22 cellular contexts compared by ENCODE assay signal in genomic region chr1:18549131-18549530, GRCh38.
DNase-seq lines count a peak whose midpoint lies in the region; FAIRE-seq and TF ChIP-seq lines count a peak whose summit lies in the region.
"Had no signal": no experiment of that assay in that cellular context is flagged by ENCODE, and none has a peak within 500 bp of the region (broad histone marks: within the 10 kb centered on the region; RNA-seq: fewer than 3 reads in every experiment).

No MANE protein-coding gene starts in this region.

- H3K4me2 ChIP-seq in H1 (ENCODE audit: insufficient read depth in 1 of 2, low read depth in 2 of 2, low read length in 2 of 2), result no peak overlapping the region
- no peak overlapping the region for H3K4me2 ChIP-seq in neuronal stem cell (ENCODE audit: insufficient read depth, low read length, poor library complexity, severe bottlenecking)

- TF ChIP-seq EP300 in H1 (IDR thresholded peaks at IDR 0.05; ENCODE audit: borderline replicate concordance in 1 of 2, low read depth in 2 of 2, low read length in 2 of 2), result no peak

- H3K4me1 ChIP-seq in H1 (replicated peaks in 1 of 4; ENCODE audit: control insufficient read depth in 3 of 4, insufficient read depth in 4 of 4, low read length in 3 of 4), result peaks cover 0 to 7% (median 3%) of the 10 kb centered on the region in 4 experiments; a peak in 4 of 7 replicates
- H3K4me1 ChIP-seq in neuronal stem cell (ENCODE audit: control insufficient read depth in 2 of 2, insufficient read depth in 1 of 2, low read depth in 1 of 2, low read length in 2 of 2), result peaks cover 0 to 25% of the 10 kb centered on the region in 2 donors

- H3K36me3 ChIP-seq in H1 (ENCODE audit: control insufficient read depth in 2 of 4, insufficient read depth in 4 of 4, low read length in 3 of 4) (no peaks in the 10 kb centered on the region), neuronal stem cell (replicated peaks in 1 of 2; ENCODE audit: control insufficient read depth in 2 of 2, insufficient read depth in 2 of 2, low read length in 2 of 2) (no peaks in the 10 kb centered on the region)

- H2BK20ac ChIP-seq in H1 (ENCODE audit: low read length), result no peak overlapping the region

- H4K8ac ChIP-seq in H1 (ENCODE audit: extremely low read depth, insufficient read depth, low read length) (0 out of 2 replicates have a peak overlapping the region, but pooled peaks have one; percentile 12), neuronal stem cell (ENCODE audit: low read depth, low read length) (no peak overlapping the region)

- no peak for TF ChIP-seq POLR2A in H1 (IDR thresholded peaks at IDR 0.05; ENCODE audit: control extremely low read depth in 1 of 2, low read depth in 2 of 2, low read length in 2 of 2)

- H3K79me2 ChIP-seq in H1 (ENCODE audit: control insufficient read depth in 1 of 2, insufficient read depth in 2 of 2, low read length in 2 of 2), result no peaks in the 10 kb centered on the region

- H2AFZ ChIP-seq in H1 (ENCODE audit: low read length), result no peak overlapping the region
- no peak overlapping the region for H2AFZ ChIP-seq in neuronal stem cell (ENCODE audit: low read length)
- H2AFZ ChIP-seq: GM23248 had no signal

- H3K18ac ChIP-seq in H1 (ENCODE audit: extremely low read depth, low read length), result no peak overlapping the region
- peak overlapping the region; percentile 15 for H3K18ac ChIP-seq in neuronal stem cell (ENCODE audit: low read length)

- H3K27ac ChIP-seq in H1 (ENCODE audit: low read depth, low read length), result no peak overlapping the region
- no peak overlapping the region for H3K27ac ChIP-seq in neuronal stem cell (replicated peaks; ENCODE audit: low read length)
- H3K27ac ChIP-seq: GM23248 had no signal

- no peak overlapping the region for H3K14ac ChIP-seq in H1 (ENCODE audit: insufficient read length)
- no peak overlapping the region for H3K14ac ChIP-seq in neuronal stem cell (ENCODE audit: low read length)

- H3K23ac ChIP-seq in H1 (ENCODE audit: insufficient read length) (no peak overlapping the region), neuronal stem cell (ENCODE audit: low read depth, low read length, poor library complexity) (no peak overlapping the region)

- H3K4ac ChIP-seq in H1 (replicated peaks; ENCODE audit: insufficient read length, low read depth, low read length), result no peak overlapping the region
- H3K4ac ChIP-seq in neuronal stem cell (ENCODE audit: low read length), result no peak overlapping the region

- H3K27me3 ChIP-seq in H1 (replicated peaks in 1 of 4; ENCODE audit: control insufficient read depth in 3 of 4, extremely low read depth in 1 of 4, insufficient read depth in 3 of 4, low read length in 3 of 4), result peaks cover 0 to 2% (median 0%) of the 10 kb centered on the region in 4 experiments; a peak in 1 of 7 replicates
- H3K27me3 ChIP-seq in neuronal stem cell (ENCODE audit: control insufficient read depth in 3 of 3, insufficient read depth in 3 of 3, low read depth in 1 of 3, low read length in 3 of 3), result no peaks in the 10 kb centered on the region

- CTCF ChIA-PET in H1 (lab: Charles Lee; ENCODE audit: partially characterized antibody), result interaction anchor here (0.7 to 50.4 kb wide), 4 partner anchors 8 to 303 kb away, joined by 3 to 984 read pairs (median 3); no protein-coding TSS in a partner anchor

- POLR2A ChIA-PET in H1 (lab: Charles Lee; ENCODE audit: partially characterized antibody), result interaction anchor here (2.8 kb wide), 1 partner anchor 11 kb away, joined by 6 read pairs; no protein-coding TSS in a partner anchor

- no peak overlapping the region for H3K56ac ChIP-seq in H1 (replicated peaks; ENCODE audit: insufficient read length, low read depth, low read length)

- H2BK120ac ChIP-seq in H1 (replicated peaks; ENCODE audit: low read depth, low read length), result no peak overlapping the region
- H2BK120ac ChIP-seq in neuronal stem cell (ENCODE audit: low read depth, low read length), result no peak overlapping the region

- no peaks in the 10 kb centered on the region for H4K20me1 ChIP-seq in H1 (replicated peaks in 1 of 2; ENCODE audit: control insufficient read depth in 1 of 2, insufficient read depth in 2 of 2, low read length in 2 of 2)

- H4K91ac ChIP-seq in H1 (replicated peaks; ENCODE audit: insufficient read length, low read length) (no peak overlapping the region), neuronal stem cell (ENCODE audit: low read depth, low read length, poor library complexity) (no peak overlapping the region)

- H2BK15ac ChIP-seq in H1 (ENCODE audit: low read length) (no peak overlapping the region), neuronal stem cell (ENCODE audit: low read length) (no peak overlapping the region)

- no peak for TF ChIP-seq RAD21 in H1 (IDR thresholded peaks at IDR 0.05 in 1 of 2, conservative IDR thresholded peaks at IDR 0.05 in 1 of 2; ENCODE audit: low read depth in 2 of 2, low read length in 2 of 2)

- no peak for TF ChIP-seq CTCF in H1 (IDR thresholded peaks at IDR 0.05; ENCODE audit: control extremely low read depth in 1 of 3, insufficient read depth in 1 of 3, low read depth in 1 of 3, low read length in 3 of 3)

- H3K9me3 ChIP-seq in H1 (ENCODE audit: insufficient read depth in 2 of 2, low read depth in 1 of 2, low read length in 1 of 2) (no peaks in the 10 kb centered on the region), neuronal stem cell (replicated peaks in 1 of 2; ENCODE audit: control insufficient read depth in 2 of 2, insufficient read depth in 1 of 2, low read depth in 1 of 2, low read length in 2 of 2) (peaks cover 0 to 2% of the 10 kb centered on the region in 2 donors)

- H2AK5ac ChIP-seq in H1 (ENCODE audit: low read depth, low read length) (no peak overlapping the region), neuronal stem cell (ENCODE audit: low read depth, low read length) (no peak overlapping the region)

- no peak overlapping the region for H4K5ac ChIP-seq in H1 (ENCODE audit: insufficient read length, low read depth, low read length)

- H2BK12ac ChIP-seq in H1 (ENCODE audit: low read depth, low read length) (no peak overlapping the region), neuronal stem cell (ENCODE audit: low read length) (no peak overlapping the region)

- no peak overlapping the region for H3K4me3 ChIP-seq in H1 (ENCODE audit: extremely low read depth in 1 of 4, insufficient read depth in 2 of 4, low read depth in 3 of 4, low read length in 4 of 4)
- H3K4me3 ChIP-seq in neuronal stem cell (ENCODE audit: low read length in 2 of 2), result no peak overlapping the region
- H3K4me3 ChIP-seq: GM23248, K562 had no signal

- H2BK5ac ChIP-seq in H1 (ENCODE audit: low read depth, low read length) (no peak overlapping the region), neuronal stem cell (ENCODE audit: low read length) (no peak overlapping the region)

- no peaks in the 10 kb centered on the region for H3K23me2 ChIP-seq in H1 (ENCODE audit: low read depth, low read length)

- H3K9ac ChIP-seq in H1 (replicated peaks in 1 of 4; ENCODE audit: extremely low read depth in 1 of 4, low read depth in 3 of 4, low read length in 3 of 4) (no peak overlapping the region), neuronal stem cell (ENCODE audit: low read depth, low read length, poor library complexity) (no peak overlapping the region)
- H3K9ac ChIP-seq: GM23248 had no signal

- 90% methylated on average over 10 of the region's 10 CpGs; no CpG with 5 or more reads in 1 of the 2 experiments for WGBS in H1 (ENCODE audit: extremely low coverage in 1 of 2, insufficient coverage in 1 of 2, insufficient read length in 1 of 2, insufficient replicate concordance in 2 of 2, low coverage in 1 of 2, low lambda C conversion rate in 2 of 2, missing lambda C conversion rate in 1 of 2), 2 experiments
- WGBS in neuronal stem cell (ENCODE audit: extremely low coverage in 2 of 2, insufficient read length in 2 of 2, insufficient replicate concordance in 1 of 2), 2 donors, result no CpG with 5 or more reads among the region's 10 CpGs

- H3K79me1 ChIP-seq in H1 (ENCODE audit: low read depth, low read length), result no peaks in the 10 kb centered on the region
- no peaks in the 10 kb centered on the region for H3K79me1 ChIP-seq in neuronal stem cell (ENCODE audit: low read depth, low read length)

- no peak for FAIRE-seq in H1 (lab: Jason Lieb, UNC)
- FAIRE-seq: A204.1, GM12891, GM19239, H54, HTR-8/SVneo, K562 had no signal

- DNase-seq in NCI-H1694 (lab: John Stamatoyannopoulos, UW) (peak; percentile 62), NCI-H2171 (lab: John Stamatoyannopoulos, UW) (peak; percentile 73), H1 (ENCODE audit: low read depth in 1 of 2, low spot score in 2 of 2) (no peak), neuronal stem cell (ENCODE audit: low spot score) (no peak), iPS-NIHi7 (ENCODE audit: extremely low spot score) (no peak), HK-2 (ENCODE audit: unreplicated experiment) (no peak)
- no peak for DNase-seq in stimulated activated CD4-positive, alpha-beta T cell treated with anti-CD3 and anti-CD28 coated beads, Interleukin-1b, Interleukin-23, amount 100 ng/mL, for 48 hours
- DNase-seq: ACHN; AML-193; CD4-positive, alpha-beta memory T cell; DMS53; DND-41; EL; HCEC 1CT; IMR-90 had no signal

TF ChIP-seq in H1, 55 proteins besides CTCF, POLR2A, EP300 and RAD21:
- no peak for TF ChIP-seq KDM1A (IDR thresholded peaks at IDR 0.05; ENCODE audit: borderline replicate concordance, low read length)
- no peak for TF ChIP-seq HDAC6 (IDR thresholded peaks at IDR 0.05; ENCODE audit: low read depth, low read length)
- TF ChIP-seq SIX5 (IDR thresholded peaks at IDR 0.05; ENCODE audit: low read depth, low read length), result no peak
- TF ChIP-seq ATF2 (IDR thresholded peaks at IDR 0.05; ENCODE audit: low read length), result no peak
- TF ChIP-seq BCL11A (IDR thresholded peaks at IDR 0.05; ENCODE audit: low read depth in 2 of 2, low read length in 2 of 2), result no peak

Comparison
In these comparisons a context has a peak if more than half of its experiments do, and no peak if none do; other contexts are left out.
1. DNase-seq: peak in NCI-H1694 (single experiment) and NCI-H2171 (single experiment); none in H1 (0 of 2), neuronal stem cell (single experiment), stimulated activated CD4-positive, alpha-beta T cell treated with anti-CD3 and anti-CD28 coated beads, Interleukin-1b, Interleukin-23, amount 100 ng/mL, for 48 hours (single experiment), iPS-NIHi7 (single experiment) and HK-2 (single experiment).